In the genomic region with DNA sequence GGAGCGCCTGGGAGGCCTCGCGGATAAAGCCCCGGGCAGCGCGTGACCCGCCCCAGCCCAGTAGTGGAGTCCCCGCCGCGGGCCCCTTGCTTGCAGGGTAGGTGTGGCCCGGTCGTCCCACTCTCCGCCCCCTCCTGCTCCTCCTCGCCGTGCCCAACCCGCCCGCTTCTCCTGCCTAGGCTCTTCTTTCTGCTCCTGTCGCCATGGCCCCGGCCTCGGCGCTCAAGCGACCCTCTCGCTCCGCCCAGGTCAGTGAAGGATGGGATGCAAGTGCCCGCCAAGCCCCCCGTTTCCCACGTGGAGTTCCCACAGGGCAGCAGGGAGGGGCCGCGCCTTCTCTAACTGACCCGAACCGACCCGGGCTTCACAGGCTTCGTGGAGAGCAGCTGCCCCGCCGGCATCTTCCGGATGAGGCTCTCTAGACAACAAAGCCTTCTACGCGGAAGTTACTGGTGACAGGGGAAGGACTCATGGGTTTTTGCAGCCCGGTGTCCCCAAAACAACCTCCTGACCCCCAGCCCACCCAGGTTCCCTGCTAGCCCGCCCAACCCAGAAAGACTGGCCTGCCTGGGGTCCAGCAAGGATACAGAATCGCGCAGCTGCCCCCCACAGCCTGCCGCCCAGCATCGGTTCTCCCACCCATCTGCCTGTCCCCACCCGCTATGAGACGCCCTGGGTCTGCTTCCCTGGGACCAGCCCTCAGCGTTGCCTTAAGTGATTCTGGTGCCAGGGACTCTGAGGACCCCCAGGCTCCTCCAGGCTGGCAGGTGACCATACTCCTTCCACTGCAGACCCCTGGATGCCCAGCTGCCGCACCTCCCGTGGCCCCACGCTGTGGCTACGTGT, we compare ENCODE assay signal across 8 cellular contexts. TPM values are rescaled to one million over a fixed set of nuclear protein-coding genes. Genes with fewer than 3 reads are reported as not detected.
DNase-seq lines count a peak whose midpoint lies in the region; ATAC-seq, FAIRE-seq and TF ChIP-seq lines count a peak whose summit lies in the region.

No MANE protein-coding gene starts in this region.

- no peaks in the 10 kb centered on the region for H3K9me1 ChIP-seq in keratinocyte (ENCODE audit: control insufficient read depth, extremely low read depth, insufficient read depth, low read length)

- H3K9me3 ChIP-seq in adrenal gland (replicated peaks in 1 of 3) (no peaks in the 10 kb centered on the region), keratinocyte (ENCODE audit: control insufficient read depth, low read depth, low read length) (no peaks in the 10 kb centered on the region)

- no peak overlapping the region for H3K27ac ChIP-seq in adrenal gland
- no peak overlapping the region for H3K27ac ChIP-seq in keratinocyte (ENCODE audit: control insufficient read depth, insufficient read depth, low read length)

- H3K27me3 ChIP-seq in adrenal gland (no peaks in the 10 kb centered on the region), keratinocyte (ENCODE audit: control insufficient read depth, extremely low read depth, insufficient read depth, low read length) (peaks cover 22% of the 10 kb centered on the region)

- intact Hi-C loops in adrenal gland (cut with DNase I): loop anchor here in 1 of 2 donors (10.0 kb wide), 2 partner anchors 514 to 1114 kb away; a partner anchor contains a TSS

- WGBS in adrenal gland, 4 donors: 21 to 48% (median 33%) methylated on average over 20 to 51 of the region's 51 CpGs

- peak overlapping the region; percentile 65 for H3K4me2 ChIP-seq in keratinocyte (ENCODE audit: control insufficient read depth, extremely low read depth, insufficient read depth, low read depth, low read length)

- H3K4me1 ChIP-seq in adrenal gland (replicated peaks in 1 of 2): peaks cover 0 to 5% of the 10 kb centered on the region in 2 donors
- peaks cover 7% of the 10 kb centered on the region for H3K4me1 ChIP-seq in keratinocyte (ENCODE audit: control insufficient read depth, extremely low read depth, insufficient read depth, low read length)

- H3K4me3 ChIP-seq in adrenal gland (peak overlapping the region in 2 of 4 donors; percentile 15 to 62), keratinocyte (ENCODE audit: control insufficient read depth in 2 of 3, extremely low read depth in 1 of 3, insufficient read depth in 2 of 3, low read depth in 1 of 3, low read length in 3 of 3) (peak overlapping the region; percentile 22 to 58 (median 26))

- dilution Hi-C loops in keratinocyte (cut with MboI; ENCODE audit: extremely low pct_ligation_motif_present, low sequenced_read_pairs): loop anchor here (25.0 kb wide), 1 partner anchor 507 kb away; a partner anchor contains a TSS

- no peaks in the 10 kb centered on the region for H3K79me2 ChIP-seq in keratinocyte (ENCODE audit: control insufficient read depth, insufficient read depth, low read length)

- H2AFZ ChIP-seq in keratinocyte (ENCODE audit: control insufficient read depth, low read length): peak overlapping the region; percentile 65

- TF ChIP-seq POLR2A in adrenal gland (IDR thresholded peaks at IDR 0.05): no peak

- no peak for TF ChIP-seq CTCF in adrenal gland (IDR thresholded peaks at IDR 0.05)
- TF ChIP-seq CTCF in keratinocyte (optimal IDR thresholded peaks at IDR 0.05 in 1 of 3, IDR thresholded peaks at IDR 0.05 in 1 of 3, conservative IDR thresholded peaks at IDR 0.05 in 1 of 3; ENCODE audit: extremely low read depth in 1 of 3, insufficient read depth in 2 of 3, low read length in 3 of 3): no peak

- ATAC-seq in GM18498 (IDR thresholded peaks at IDR 0.05; ENCODE audit: unreplicated experiment) (peak; percentile 87), HG02763 (IDR thresholded peaks at IDR 0.05; ENCODE audit: unreplicated experiment) (peak; percentile 71)

- no peaks in the 10 kb centered on the region for H4K20me1 ChIP-seq in keratinocyte (ENCODE audit: control insufficient read depth, extremely low read depth, insufficient read depth, low read length)

- FAIRE-seq in keratinocyte (lab: Jason Lieb, UNC): no peak

- H3K36me3 ChIP-seq in adrenal gland (replicated peaks in 1 of 2) (no peaks in the 10 kb centered on the region), keratinocyte (ENCODE audit: control insufficient read depth in 2 of 2, extremely low read depth in 1 of 2, insufficient read depth in 2 of 2, low read length in 2 of 2) (no peaks in the 10 kb centered on the region)

- peak; percentile 50 for DNase-seq in RPMI7951 (ENCODE audit: low read depth)
- peak in 5 of 7 donors; percentile 23 to 56 (median 26) for DNase-seq in adrenal gland
- DNase-seq in keratinocyte (ENCODE audit: low read depth, low spot score): no peak
- DNase-seq in stimulated activated CD4-positive, alpha-beta T cell treated with anti-CD3 and anti-CD28 coated beads, Interleukin-2, amount 100 ng/mL, for 4 hours (ENCODE audit: low read depth): peak; percentile 45
- no peak for DNase-seq in inferior parietal cortex (ENCODE audit: extremely low spot score)
- DNase-seq in GF-D8 (lab: John Stamatoyannopoulos, UW): no peak

- no peak overlapping the region for H3K9ac ChIP-seq in keratinocyte (ENCODE audit: control insufficient read depth, extremely low read depth, insufficient read depth, low read length)

RNA-seq across cellular contexts. Expression of a gene that starts 32.9 kb away (rescaled TPM):
- 13.0 and 18.0 TPM in 2 replicates for total RNA-seq in RPMI7951 (2014; rRNA removed; shearing (Covaris generic))
- 10 to 100 TPM in 3 of 8 donors, 1 to 10 TPM in 5; 2.1 to 21.7 (median 8.5) TPM for total RNA-seq in adrenal gland
- 10 to 100 TPM; 10.0 to 43.9 (median 34.3) TPM for polyA plus RNA-seq in adrenal gland
- polyA plus RNA-seq in keratinocyte: 3.7 to 7.6 TPM (median 4.8 TPM) in 3 replicates
- 8.1 TPM for polyA plus RNA-seq in keratinocyte (2011; ENCODE audit: low read depth)
- polyA plus RNA-seq in keratinocyte (2011; cell fraction: cytosol; rRNA removed): 1.5 and 1.6 TPM in 2 replicates
- polyA plus RNA-seq in keratinocyte (2011; cell fraction: nucleus; rRNA removed): 11.3 and 16.5 TPM in 2 replicates
- 3.1 and 11.8 TPM in 2 replicates for polyA plus RNA-seq in keratinocyte (2012; ENCODE audit: low replicate concordance)
- polyA minus RNA-seq in keratinocyte: 1.4 to 3.4 TPM in 2 of 3 replicates, not detected in the other
- 3.5 TPM for polyA minus RNA-seq in keratinocyte (2011; cell fraction: cytosol; rRNA and poly(A)+ RNA removed)
- 4.9 and 6.4 TPM in 2 replicates for polyA minus RNA-seq in keratinocyte (2011; cell fraction: nucleus; rRNA and poly(A)+ RNA removed)

Comparison
In these comparisons a context has a peak if more than half of its experiments do, and no peak if none do; other contexts are left out.
1. DNase-seq: peak in RPMI7951 (single experiment), adrenal gland (5 of 7) and stimulated activated CD4-positive, alpha-beta T cell treated with anti-CD3 and anti-CD28 coated beads, Interleukin-2, amount 100 ng/mL, for 4 hours (single experiment); none in keratinocyte (single experiment), inferior parietal cortex (single experiment) and GF-D8 (single experiment).